Comparison of ENCODE assay signal across 1 cellular context in the genomic region with DNA sequence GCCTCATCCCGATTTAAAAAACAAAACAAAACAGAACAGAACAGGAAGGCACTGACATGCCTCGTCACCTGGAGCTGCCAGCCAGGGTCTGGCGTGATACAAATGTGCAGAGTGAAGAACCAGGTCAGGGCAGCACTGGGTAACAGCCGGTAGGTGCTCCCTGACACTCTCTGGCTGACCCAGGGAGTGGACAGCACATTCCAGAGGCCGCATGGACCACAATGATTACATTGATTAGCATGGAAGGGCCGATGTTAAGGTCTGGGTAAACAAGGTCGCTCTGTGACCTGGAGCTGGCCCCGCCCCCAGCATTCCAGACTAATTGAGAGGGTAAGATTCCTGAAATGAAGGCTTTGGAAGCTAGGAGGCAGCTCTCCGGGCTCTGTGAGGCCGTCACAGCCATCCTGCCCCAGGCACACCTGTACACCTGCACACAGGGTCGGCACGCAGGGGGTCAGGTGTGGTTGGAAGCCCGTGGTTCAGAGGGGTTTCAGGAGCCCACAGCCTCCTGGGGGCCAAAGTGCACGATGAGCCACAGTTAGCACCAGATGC.
A peak's percentile ranks its signal among the peaks of the same experiment; 100 is the strongest.
TF ChIP-seq lines count a peak whose summit lies in the region.

No MANE protein-coding gene starts in this region.

TF ChIP-seq in K562, 482 proteins besides CTCF, POLR2A, EP300 and RAD21 (continues in another document):
- TF ChIP-seq, protein P1, sequence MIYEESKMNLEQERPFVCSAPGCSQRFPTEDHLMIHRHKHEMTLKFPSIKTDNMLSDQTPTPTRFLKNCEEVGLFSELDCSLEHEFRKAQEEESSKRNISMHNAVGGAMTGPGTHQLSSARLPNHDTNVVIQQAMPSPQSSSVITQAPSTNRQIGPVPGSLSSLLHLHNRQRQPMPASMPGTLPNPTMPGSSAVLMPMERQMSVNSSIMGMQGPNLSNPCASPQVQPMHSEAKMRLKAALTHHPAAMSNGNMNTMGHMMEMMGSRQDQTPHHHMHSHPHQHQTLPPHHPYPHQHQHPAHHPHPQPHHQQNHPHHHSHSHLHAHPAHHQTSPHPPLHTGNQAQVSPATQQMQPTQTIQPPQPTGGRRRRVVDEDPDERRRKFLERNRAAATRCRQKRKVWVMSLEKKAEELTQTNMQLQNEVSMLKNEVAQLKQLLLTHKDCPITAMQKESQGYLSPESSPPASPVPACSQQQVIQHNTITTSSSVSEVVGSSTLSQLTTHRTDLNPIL (CRISPR knock-in tag; IDR thresholded peaks at IDR 0.05) = no peak
- TF ChIP-seq MTA2 (IDR thresholded peaks at IDR 0.05; ENCODE audit: low read depth) (peak; percentile 32; the same call in 1 of the 2 replicates), HDAC2 (IDR thresholded peaks at IDR 0.05) (0 out of 2 replicates have a peak, but pooled peaks have one; percentile 62), POLR2B (IDR thresholded peaks at IDR 0.05; ENCODE audit: low read depth, partially characterized antibody) (peak; percentile 42), POLR2G (IDR thresholded peaks at IDR 0.05; ENCODE audit: low read depth, low read length) (peak; percentile 68), ZNF76 (CRISPR knock-in tag; IDR thresholded peaks at IDR 0.05; ENCODE audit: borderline replicate concordance) (no peak), CBFA2T3 (IDR thresholded peaks at IDR 0.05) (peak; percentile 67), KDM1A (IDR thresholded peaks at IDR 0.05) (peak in 1 of 2 experiments; percentile 88; a peak in 3 of 4 replicates), MED1 (CRISPR knock-in tag; IDR thresholded peaks at IDR 0.05; ENCODE audit: borderline replicate concordance) (0 out of 2 replicates have a peak, but pooled peaks have one; percentile 32), GATA2 (CRISPR knock-in tag; IDR thresholded peaks at IDR 0.05) (0 out of 2 replicates have a peak, but pooled peaks have one; percentile 54), BHLHE40 (IDR thresholded peaks at IDR 0.05; ENCODE audit: low read length) (peak; percentile 29; the same call in 1 of the 2 replicates), FOXA3 (CRISPR knock-in tag; conservative IDR thresholded peaks at IDR 0.05 in 1 of 2, IDR thresholded peaks at IDR 0.05 in 1 of 2) (peak; percentile 87 to 95), NFYB (IDR thresholded peaks at IDR 0.05; ENCODE audit: extremely low read depth, insufficient read length) (no peak), ESRRA (IDR thresholded peaks at IDR 0.05; ENCODE audit: borderline replicate concordance, low read depth) (peak; percentile 36; the same call in 1 of the 2 replicates), RBM22 (IDR thresholded peaks at IDR 0.05; ENCODE audit: low read depth, low read length, poor library complexity, severe bottlenecking) (peak; percentile 52), TEAD1 (CRISPR knock-in tag; IDR thresholded peaks at IDR 0.05) (peak; percentile 79 to 96; a peak in 3 of 4 replicates), TEAD4 (IDR thresholded peaks at IDR 0.05; ENCODE audit: low read length) (peak; percentile 83), TEAD4 (CRISPR knock-in tag; IDR thresholded peaks at IDR 0.05; ENCODE audit: borderline replicate concordance) (no peak), TCF3 (CRISPR knock-in tag; IDR thresholded peaks at IDR 0.05) (peak; percentile 82), RBM39 (optimal IDR thresholded peaks at IDR 0.05; ENCODE audit: low read depth, low read length) (peak; percentile 62), HMG20B (CRISPR knock-in tag; IDR thresholded peaks at IDR 0.05) (no peak), ZNF263 (CRISPR knock-in tag; IDR thresholded peaks at IDR 0.05; ENCODE audit: borderline replicate concordance) (peak; percentile 70; the same call in 1 of the 2 replicates), CTBP1 (IDR thresholded peaks at IDR 0.05; ENCODE audit: borderline replicate concordance) (peak; percentile 76; the same call in 1 of the 2 replicates), NR2C1 (IDR thresholded peaks at IDR 0.05) (0 out of 2 replicates have a peak, but pooled peaks have one; percentile 51), NR2C1 (tag; IDR thresholded peaks at IDR 0.05) (peak; percentile 72), NONO (IDR thresholded peaks at IDR 0.05; ENCODE audit: low read depth in 2 of 2, low read length in 1 of 2) (0 out of 4 replicates have a peak, but pooled peaks of 1 of the 2 experiments have one; percentile 19), SMAD4 (CRISPR knock-in tag; conservative IDR thresholded peaks at IDR 0.05) (peak; percentile 32), TAL1 (IDR thresholded peaks at IDR 0.05) (peak; percentile 61), ARID1B (IDR thresholded peaks at IDR 0.05) (peak; percentile 71), NUFIP1 (IDR thresholded peaks at IDR 0.05; ENCODE audit: partially characterized antibody) (no peak), RCOR1 (IDR thresholded peaks at IDR 0.05; ENCODE audit: borderline replicate concordance in 1 of 2, low read depth in 2 of 2, low read length in 2 of 2) (peak in 1 of 2 experiments; percentile 80; a peak in 2 of 4 replicates), ZFP1 (CRISPR knock-in tag; IDR thresholded peaks at IDR 0.05) (no peak), FOXK2 (conservative IDR thresholded peaks at IDR 0.05 in 1 of 2, IDR thresholded peaks at IDR 0.05 in 1 of 2; ENCODE audit: low read depth in 2 of 2) (peak; percentile 76 to 83; a peak in 3 of 4 replicates), RNF2 (IDR thresholded peaks at IDR 0.05) (no peak), HDAC1 (IDR thresholded peaks at IDR 0.05) (peak in 1 of 2 experiments; percentile 76; a peak in 2 of 4 replicates)
- TF ChIP-seq, protein P2, sequence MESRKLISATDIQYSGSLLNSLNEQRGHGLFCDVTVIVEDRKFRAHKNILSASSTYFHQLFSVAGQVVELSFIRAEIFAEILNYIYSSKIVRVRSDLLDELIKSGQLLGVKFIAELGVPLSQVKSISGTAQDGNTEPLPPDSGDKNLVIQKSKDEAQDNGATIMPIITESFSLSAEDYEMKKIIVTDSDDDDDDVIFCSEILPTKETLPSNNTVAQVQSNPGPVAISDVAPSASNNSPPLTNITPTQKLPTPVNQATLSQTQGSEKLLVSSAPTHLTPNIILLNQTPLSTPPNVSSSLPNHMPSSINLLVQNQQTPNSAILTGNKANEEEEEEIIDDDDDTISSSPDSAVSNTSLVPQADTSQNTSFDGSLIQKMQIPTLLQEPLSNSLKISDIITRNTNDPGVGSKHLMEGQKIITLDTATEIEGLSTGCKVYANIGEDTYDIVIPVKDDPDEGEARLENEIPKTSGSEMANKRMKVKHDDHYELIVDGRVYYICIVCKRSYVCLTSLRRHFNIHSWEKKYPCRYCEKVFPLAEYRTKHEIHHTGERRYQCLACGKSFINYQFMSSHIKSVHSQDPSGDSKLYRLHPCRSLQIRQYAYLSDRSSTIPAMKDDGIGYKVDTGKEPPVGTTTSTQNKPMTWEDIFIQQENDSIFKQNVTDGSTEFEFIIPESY (CRISPR knock-in tag; IDR thresholded peaks at IDR 0.05) = no peak
- TF ChIP-seq, protein P3, sequence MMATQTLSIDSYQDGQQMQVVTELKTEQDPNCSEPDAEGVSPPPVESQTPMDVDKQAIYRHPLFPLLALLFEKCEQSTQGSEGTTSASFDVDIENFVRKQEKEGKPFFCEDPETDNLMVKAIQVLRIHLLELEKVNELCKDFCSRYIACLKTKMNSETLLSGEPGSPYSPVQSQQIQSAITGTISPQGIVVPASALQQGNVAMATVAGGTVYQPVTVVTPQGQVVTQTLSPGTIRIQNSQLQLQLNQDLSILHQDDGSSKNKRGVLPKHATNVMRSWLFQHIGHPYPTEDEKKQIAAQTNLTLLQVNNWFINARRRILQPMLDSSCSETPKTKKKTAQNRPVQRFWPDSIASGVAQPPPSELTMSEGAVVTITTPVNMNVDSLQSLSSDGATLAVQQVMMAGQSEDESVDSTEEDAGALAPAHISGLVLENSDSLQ (IDR thresholded peaks at IDR 0.05) = 0 out of 2 replicates have a peak, but pooled peaks have one; percentile 18
- TF ChIP-seq, protein P4, sequence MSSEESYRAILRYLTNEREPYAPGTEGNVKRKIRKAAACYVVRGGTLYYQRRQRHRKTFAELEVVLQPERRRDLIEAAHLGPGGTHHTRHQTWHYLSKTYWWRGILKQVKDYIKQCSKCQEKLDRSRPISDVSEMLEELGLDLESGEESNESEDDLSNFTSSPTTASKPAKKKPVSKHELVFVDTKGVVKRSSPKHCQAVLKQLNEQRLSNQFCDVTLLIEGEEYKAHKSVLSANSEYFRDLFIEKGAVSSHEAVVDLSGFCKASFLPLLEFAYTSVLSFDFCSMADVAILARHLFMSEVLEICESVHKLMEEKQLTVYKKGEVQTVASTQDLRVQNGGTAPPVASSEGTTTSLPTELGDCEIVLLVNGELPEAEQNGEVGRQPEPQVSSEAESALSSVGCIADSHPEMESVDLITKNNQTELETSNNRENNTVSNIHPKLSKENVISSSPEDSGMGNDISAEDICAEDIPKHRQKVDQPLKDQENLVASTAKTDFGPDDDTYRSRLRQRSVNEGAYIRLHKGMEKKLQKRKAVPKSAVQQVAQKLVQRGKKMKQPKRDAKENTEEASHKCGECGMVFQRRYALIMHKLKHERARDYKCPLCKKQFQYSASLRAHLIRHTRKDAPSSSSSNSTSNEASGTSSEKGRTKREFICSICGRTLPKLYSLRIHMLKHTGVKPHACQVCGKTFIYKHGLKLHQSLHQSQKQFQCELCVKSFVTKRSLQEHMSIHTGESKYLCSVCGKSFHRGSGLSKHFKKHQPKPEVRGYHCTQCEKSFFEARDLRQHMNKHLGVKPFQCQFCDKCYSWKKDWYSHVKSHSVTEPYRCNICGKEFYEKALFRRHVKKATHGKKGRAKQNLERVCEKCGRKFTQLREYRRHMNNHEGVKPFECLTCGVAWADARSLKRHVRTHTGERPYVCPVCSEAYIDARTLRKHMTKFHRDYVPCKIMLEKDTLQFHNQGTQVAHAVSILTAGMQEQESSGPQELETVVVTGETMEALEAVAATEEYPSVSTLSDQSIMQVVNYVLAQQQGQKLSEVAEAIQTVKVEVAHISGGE (CRISPR knock-in tag; IDR thresholded peaks at IDR 0.05) = peak in 1 of 3 experiments; percentile 56; a peak in 1 of 6 replicates
- TF ChIP-seq, protein P5, sequence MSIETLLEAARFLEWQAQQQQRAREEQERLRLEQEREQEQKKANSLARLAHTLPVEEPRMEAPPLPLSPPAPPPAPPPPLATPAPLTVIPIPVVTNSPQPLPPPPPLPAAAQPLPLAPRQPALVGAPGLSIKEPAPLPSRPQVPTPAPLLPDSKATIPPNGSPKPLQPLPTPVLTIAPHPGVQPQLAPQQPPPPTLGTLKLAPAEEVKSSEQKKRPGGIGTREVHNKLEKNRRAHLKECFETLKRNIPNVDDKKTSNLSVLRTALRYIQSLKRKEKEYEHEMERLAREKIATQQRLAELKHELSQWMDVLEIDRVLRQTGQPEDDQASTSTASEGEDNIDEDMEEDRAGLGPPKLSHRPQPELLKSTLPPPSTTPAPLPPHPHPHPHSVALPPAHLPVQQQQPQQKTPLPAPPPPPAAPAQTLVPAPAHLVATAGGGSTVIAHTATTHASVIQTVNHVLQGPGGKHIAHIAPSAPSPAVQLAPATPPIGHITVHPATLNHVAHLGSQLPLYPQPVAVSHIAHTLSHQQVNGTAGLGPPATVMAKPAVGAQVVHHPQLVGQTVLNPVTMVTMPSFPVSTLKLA (conservative IDR thresholded peaks at IDR 0.05) = peak in 1 of 2 experiments; percentile 61; a peak in 2 of 4 replicates
- TF ChIP-seq, protein P6, sequence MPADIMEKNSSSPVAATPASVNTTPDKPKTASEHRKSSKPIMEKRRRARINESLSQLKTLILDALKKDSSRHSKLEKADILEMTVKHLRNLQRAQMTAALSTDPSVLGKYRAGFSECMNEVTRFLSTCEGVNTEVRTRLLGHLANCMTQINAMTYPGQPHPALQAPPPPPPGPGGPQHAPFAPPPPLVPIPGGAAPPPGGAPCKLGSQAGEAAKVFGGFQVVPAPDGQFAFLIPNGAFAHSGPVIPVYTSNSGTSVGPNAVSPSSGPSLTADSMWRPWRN (IDR thresholded peaks at IDR 0.05; ENCODE audit: low read depth) = peak; percentile 33; the same call in 1 of the 2 replicates
- TF ChIP-seq, protein P7, sequence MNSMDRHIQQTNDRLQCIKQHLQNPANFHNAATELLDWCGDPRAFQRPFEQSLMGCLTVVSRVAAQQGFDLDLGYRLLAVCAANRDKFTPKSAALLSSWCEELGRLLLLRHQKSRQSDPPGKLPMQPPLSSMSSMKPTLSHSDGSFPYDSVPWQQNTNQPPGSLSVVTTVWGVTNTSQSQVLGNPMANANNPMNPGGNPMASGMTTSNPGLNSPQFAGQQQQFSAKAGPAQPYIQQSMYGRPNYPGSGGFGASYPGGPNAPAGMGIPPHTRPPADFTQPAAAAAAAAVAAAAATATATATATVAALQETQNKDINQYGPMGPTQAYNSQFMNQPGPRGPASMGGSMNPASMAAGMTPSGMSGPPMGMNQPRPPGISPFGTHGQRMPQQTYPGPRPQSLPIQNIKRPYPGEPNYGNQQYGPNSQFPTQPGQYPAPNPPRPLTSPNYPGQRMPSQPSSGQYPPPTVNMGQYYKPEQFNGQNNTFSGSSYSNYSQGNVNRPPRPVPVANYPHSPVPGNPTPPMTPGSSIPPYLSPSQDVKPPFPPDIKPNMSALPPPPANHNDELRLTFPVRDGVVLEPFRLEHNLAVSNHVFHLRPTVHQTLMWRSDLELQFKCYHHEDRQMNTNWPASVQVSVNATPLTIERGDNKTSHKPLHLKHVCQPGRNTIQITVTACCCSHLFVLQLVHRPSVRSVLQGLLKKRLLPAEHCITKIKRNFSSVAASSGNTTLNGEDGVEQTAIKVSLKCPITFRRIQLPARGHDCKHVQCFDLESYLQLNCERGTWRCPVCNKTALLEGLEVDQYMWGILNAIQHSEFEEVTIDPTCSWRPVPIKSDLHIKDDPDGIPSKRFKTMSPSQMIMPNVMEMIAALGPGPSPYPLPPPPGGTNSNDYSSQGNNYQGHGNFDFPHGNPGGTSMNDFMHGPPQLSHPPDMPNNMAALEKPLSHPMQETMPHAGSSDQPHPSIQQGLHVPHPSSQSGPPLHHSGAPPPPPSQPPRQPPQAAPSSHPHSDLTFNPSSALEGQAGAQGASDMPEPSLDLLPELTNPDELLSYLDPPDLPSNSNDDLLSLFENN (IDR thresholded peaks at IDR 0.05; ENCODE audit: low read depth in 2 of 2, low read length in 2 of 2) = 0 out of 4 replicates have a peak, but pooled peaks of 1 of the 2 experiments have one; percentile 21
- TF ChIP-seq, protein P8, sequence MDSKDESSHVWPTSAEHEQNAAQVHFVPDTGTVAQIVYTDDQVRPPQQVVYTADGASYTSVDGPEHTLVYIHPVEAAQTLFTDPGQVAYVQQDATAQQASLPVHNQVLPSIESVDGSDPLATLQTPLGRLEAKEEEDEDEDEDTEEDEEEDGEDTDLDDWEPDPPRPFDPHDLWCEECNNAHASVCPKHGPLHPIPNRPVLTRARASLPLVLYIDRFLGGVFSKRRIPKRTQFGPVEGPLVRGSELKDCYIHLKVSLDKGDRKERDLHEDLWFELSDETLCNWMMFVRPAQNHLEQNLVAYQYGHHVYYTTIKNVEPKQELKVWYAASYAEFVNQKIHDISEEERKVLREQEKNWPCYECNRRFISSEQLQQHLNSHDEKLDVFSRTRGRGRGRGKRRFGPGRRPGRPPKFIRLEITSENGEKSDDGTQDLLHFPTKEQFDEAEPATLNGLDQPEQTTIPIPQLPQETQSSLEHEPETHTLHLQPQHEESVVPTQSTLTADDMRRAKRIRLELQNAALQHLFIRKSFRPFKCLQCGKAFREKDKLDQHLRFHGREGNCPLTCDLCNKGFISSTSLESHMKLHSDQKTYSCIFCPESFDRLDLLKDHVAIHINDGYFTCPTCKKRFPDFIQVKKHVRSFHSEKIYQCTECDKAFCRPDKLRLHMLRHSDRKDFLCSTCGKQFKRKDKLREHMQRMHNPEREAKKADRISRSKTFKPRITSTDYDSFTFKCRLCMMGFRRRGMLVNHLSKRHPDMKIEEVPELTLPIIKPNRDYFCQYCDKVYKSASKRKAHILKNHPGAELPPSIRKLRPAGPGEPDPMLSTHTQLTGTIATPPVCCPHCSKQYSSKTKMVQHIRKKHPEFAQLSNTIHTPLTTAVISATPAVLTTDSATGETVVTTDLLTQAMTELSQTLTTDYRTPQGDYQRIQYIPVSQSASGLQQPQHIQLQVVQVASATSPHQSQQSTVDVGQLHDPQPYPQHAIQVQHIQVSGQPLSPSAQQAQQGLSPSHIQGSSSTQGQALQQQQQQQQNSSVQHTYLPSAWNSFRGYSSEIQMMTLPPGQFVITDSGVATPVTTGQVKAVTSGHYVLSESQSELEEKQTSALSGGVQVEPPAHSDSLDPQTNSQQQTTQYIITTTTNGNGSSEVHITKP (IDR thresholded peaks at IDR 0.05; ENCODE audit: partially characterized antibody) = peak; percentile 39
